In genomic region chr12:55997535-55997859, GRCh38 we compare ENCODE assay signal across 1 cellular context.
TF ChIP-seq lines count a peak whose summit lies in the region.

No MANE protein-coding gene starts in this region.

TF ChIP-seq in HCT116, 20 proteins besides CTCF, POLR2A, EP300 and RAD21 (continued from another document):
- TF ChIP-seq REST (IDR thresholded peaks at IDR 0.05; ENCODE audit: low read depth) (no peak), TCF7L2 (IDR thresholded peaks at IDR 0.05; ENCODE audit: borderline replicate concordance, extremely low read depth, insufficient read depth, insufficient read length) (no peak), ZFX (IDR thresholded peaks at IDR 0.05) (no peak), SP1 (IDR thresholded peaks at IDR 0.05; ENCODE audit: low read depth) (no peak), SRF (IDR thresholded peaks at IDR 0.05; ENCODE audit: low read depth) (no peak)
